8 cellular contexts compared by ENCODE assay signal in the genomic region with DNA sequence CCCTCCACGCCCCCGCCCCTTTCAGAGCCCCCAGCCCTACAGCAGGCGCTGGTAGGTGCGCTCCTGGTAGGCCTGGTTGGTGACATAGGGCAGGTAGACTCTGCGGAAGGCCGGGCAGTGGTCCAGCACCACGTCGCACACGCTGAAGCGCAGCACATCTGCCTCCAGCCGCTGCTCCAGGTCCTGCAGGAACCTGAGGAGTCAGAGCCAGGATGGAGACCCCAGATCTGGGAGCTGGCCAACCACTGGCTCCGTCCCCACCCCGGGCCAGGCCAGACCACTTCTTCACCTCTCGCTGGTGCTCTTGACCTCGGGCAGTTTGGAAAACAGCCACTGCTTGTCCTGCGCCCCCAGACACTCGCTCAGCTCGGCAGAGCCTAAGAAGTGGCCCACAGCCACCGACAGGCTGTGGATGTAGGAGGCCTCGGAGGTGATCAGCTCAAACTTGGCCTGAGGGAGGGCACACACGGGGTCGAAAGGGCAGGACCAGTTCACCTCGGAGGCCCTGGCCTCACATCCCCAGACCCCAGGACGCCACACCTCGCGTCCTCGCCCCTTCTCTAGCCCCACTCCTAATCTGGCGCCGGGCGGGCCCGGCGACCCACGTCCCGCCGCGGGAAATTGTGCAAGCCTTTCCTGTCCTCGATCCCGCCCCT. TPM values are rescaled to one million over a fixed set of nuclear protein-coding genes. Genes with fewer than 3 reads are reported as not detected.
DNase-seq lines count a peak whose midpoint lies in the region; ATAC-seq, FAIRE-seq and TF ChIP-seq lines count a peak whose summit lies in the region.

No MANE protein-coding gene starts in this region.

- ATAC-seq in CD8-positive, alpha-beta T cell = no peak
- ATAC-seq in HG03066 (IDR thresholded peaks at IDR 0.05; ENCODE audit: low read depth, unreplicated experiment) (peak; percentile 22), K562 (peak; percentile 34), memory B cell (ENCODE audit: low read depth) (peak; percentile 3)

- no peak for TF ChIP-seq CTCF in CD8-positive, alpha-beta T cell (IDR thresholded peaks at IDR 0.05)
- TF ChIP-seq CTCF in K562 (IDR thresholded peaks at IDR 0.05 in 2 of 3, conservative IDR thresholded peaks at IDR 0.05 in 1 of 3; ENCODE audit: insufficient read depth in 2 of 3, low read depth in 1 of 3, low read length in 3 of 3) = no peak
- no peak for TF ChIP-seq CTCF in uterus (IDR thresholded peaks at IDR 0.05)

- TF ChIP-seq RAD21 in K562 (CRISPR knock-in tag; conservative IDR thresholded peaks at IDR 0.05 in 1 of 2, IDR thresholded peaks at IDR 0.05 in 1 of 2) = no peak

- peaks cover 10% of the 10 kb centered on the region for H3K4me1 Mint-ChIP-seq in CD8-positive, alpha-beta T cell (ENCODE audit: low read depth)
- H3K4me1 Mint-ChIP-seq in memory B cell = peaks cover 10% of the 10 kb centered on the region

- TF ChIP-seq POLR2A in K562 (conservative IDR thresholded peaks at IDR 0.05) (no peak), uterus (IDR thresholded peaks at IDR 0.05) (no peak)

- no peaks in the 10 kb centered on the region for H3K36me3 ChIP-seq in CD8-positive, alpha-beta T cell (ENCODE audit: insufficient read depth, low read length)
- H3K36me3 ChIP-seq in K562 (ENCODE audit: control insufficient read depth, insufficient read depth, low read length) (no peaks in the 10 kb centered on the region), uterus (no peaks in the 10 kb centered on the region)

- H3K4me3 ChIP-seq in CD8-positive, alpha-beta T cell (ENCODE audit: low read depth, low read length) = peak overlapping the region; percentile 83
- peak overlapping the region; percentile 47 for H3K4me3 ChIP-seq in K562
- peak overlapping the region; percentile 46 to 53 for H3K4me3 ChIP-seq in uterus

- no peak for FAIRE-seq in K562 (lab: Jason Lieb, UNC)

- H3K9me3 ChIP-seq in CD8-positive, alpha-beta T cell (ENCODE audit: low read length) = no peaks in the 10 kb centered on the region
- H3K9me3 ChIP-seq in K562 (replicated peaks; ENCODE audit: control insufficient read depth, insufficient read depth, low read depth, low read length) (no peaks in the 10 kb centered on the region), uterus (no peaks in the 10 kb centered on the region)

- H3K4me3 Mint-ChIP-seq in CD8-positive, alpha-beta T cell = peak overlapping the region; percentile 93
- peak overlapping the region; percentile 84 for H3K4me3 Mint-ChIP-seq in memory B cell

- H2AFZ ChIP-seq in K562 (ENCODE audit: low read depth, low read length) = peak overlapping the region; percentile 95

- TF ChIP-seq EP300 in K562 (IDR thresholded peaks at IDR 0.05; ENCODE audit: low read length) = 0 out of 2 replicates have a peak, but pooled peaks have one; percentile 1

- peak overlapping the region; percentile 42 for H3K27ac ChIP-seq in CD8-positive, alpha-beta T cell (ENCODE audit: low read depth, low read length)
- H3K27ac ChIP-seq in K562 (ENCODE audit: extremely low read depth, low read depth, low read length) = peak overlapping the region; percentile 81
- H3K27ac ChIP-seq in uterus = peak overlapping the region; percentile 90 to 97

- peak overlapping the region; percentile 73 to 97 for H3K9ac ChIP-seq in K562 (ENCODE audit: insufficient read depth in 1 of 2, low read depth in 2 of 2, low read length in 2 of 2)

- peaks cover 22% of the 10 kb centered on the region for H3K36me3 Mint-ChIP-seq in CD8-positive, alpha-beta T cell
- peaks cover 8% of the 10 kb centered on the region for H3K36me3 Mint-ChIP-seq in memory B cell

- CTCF ChIA-PET in CD8-positive, alpha-beta T cell (lab: Charles Lee) = interaction anchor here (1.3 to 5.1 kb wide), 2 partner anchors 17 to 38 kb away, joined by 7 to 42 read pairs; no protein-coding TSS in a partner anchor
- CTCF ChIA-PET in K562 (lab: Yijun Ruan, JAX; ENCODE audit: low intra/inter-chr PET ratio) (interaction anchor here (2.7 kb wide), 1 partner anchor 38 kb away, joined by 13 read pairs; no protein-coding TSS in a partner anchor), HEK293T (lab: Yijun Ruan, JAX) (interaction anchor here (0.6 to 1.1 kb wide), 2 partner anchors 42 to 52 kb away, joined by 7 to 11 read pairs; no protein-coding TSS in a partner anchor)

- no peaks in the 10 kb centered on the region for H3K27me3 Mint-ChIP-seq in CD8-positive, alpha-beta T cell (ENCODE audit: low read depth)
- no peaks in the 10 kb centered on the region for H3K27me3 Mint-ChIP-seq in memory B cell

- H3K9me1 ChIP-seq in K562 (ENCODE audit: control insufficient read depth, insufficient read depth, low read length) = no peaks in the 10 kb centered on the region

- in situ Hi-C loops in K562 (cut with MboI) = no loop called here

- intact Hi-C loops in CD8-positive, alpha-beta T cell (cut with DNase I, micrococcal nuclease) = loop anchor here (1.0 to 10.0 kb wide), 8 partner anchors 11 to 681 kb away; partner anchors contain the start of genes CPLANE2 (in 2 of the 2), FBXO42 (in 2 of the 2), SZRD1 (in 2 of the 2) and CASP9 (in 1 of the 2)
- intact Hi-C loops in K562 (cut with micrococcal nuclease) (loop anchor here (1.0 to 2.0 kb wide), 3 partner anchors 31 to 157 kb away; partner anchors contain the start of gene CPLANE2), uterus (cut with DNase I; ENCODE audit: low total_unique reads) (loop anchor here (10.0 kb wide), 1 partner anchor 159 kb away; the partner anchor contains the start of gene SZRD1)

- POLR2A ChIA-PET in CD8-positive, alpha-beta T cell (lab: Charles Lee) = interaction anchor here (2.2 to 2.9 kb wide), 2 partner anchors 11 to 32 kb away, joined by 13 to 27 read pairs; partner anchors contain the start of gene CPLANE2
- POLR2A ChIA-PET in K562 (lab: Yijun Ruan, JAX) = interaction anchor here (0.5 to 3.7 kb wide), 13 partner anchors 11 to 308 kb away, joined by 3 to 21 read pairs (median 3); partner anchors contain the start of genes CPLANE2 and FAM131C
- POLR2A ChIA-PET in HEK293T (lab: Yijun Ruan, JAX) = interaction anchor here (1.0 to 1.4 kb wide), 5 partner anchors 9 to 38 kb away, joined by 3 to 6 read pairs (median 3); no protein-coding TSS in a partner anchor

- H3K4me2 ChIP-seq in K562 (ENCODE audit: insufficient read depth, low read length) = peak overlapping the region; percentile 90

- H3K79me2 ChIP-seq in K562 (ENCODE audit: control insufficient read depth, insufficient read depth, low read length) = peaks cover 8% of the 10 kb centered on the region; the same call in 2 of the 3 replicates

- H3K4me1 ChIP-seq in CD8-positive, alpha-beta T cell (ENCODE audit: insufficient read depth, low read length) = peaks cover 14% of the 10 kb centered on the region
- H3K4me1 ChIP-seq in K562 (replicated peaks in 1 of 2; ENCODE audit: control insufficient read depth in 2 of 2, insufficient read depth in 2 of 2, low read length in 2 of 2) = peaks cover 26 to 53% of the 10 kb centered on the region in 2 experiments
- H3K4me1 ChIP-seq in uterus = peaks cover 0 to 7% of the 10 kb centered on the region in 2 donors

- 20% methylated on average over 31 of the region's 38 CpGs for WGBS in K562 (ENCODE audit: insufficient coverage, low coverage, missing lambda C conversion rate)

- H3K9me3 Mint-ChIP-seq in CD8-positive, alpha-beta T cell = no peaks in the 10 kb centered on the region
- no peaks in the 10 kb centered on the region for H3K9me3 Mint-ChIP-seq in memory B cell

- TSS peak; percentile 56 for BruUV-seq in K562 (replicated peaks; lab: Mats Ljungman, UMichigan)

- no peaks in the 10 kb centered on the region for H4K20me1 ChIP-seq in K562 (replicated peaks; ENCODE audit: control insufficient read depth, insufficient read depth, low read length)

- DNase-seq in CD8-positive, alpha-beta T cell = no peak
- no peak for DNase-seq in K562 (ENCODE audit: extremely low read depth in 1 of 4, low spot score in 3 of 4)
- peak in 1 of 2 donors; percentile 47 for DNase-seq in memory B cell (ENCODE audit: low spot score in 2 of 2)
- peak in 1 of 2 donors; percentile 67 for DNase-seq in uterus
- no peak for DNase-seq in NCI-H2107 (lab: John Stamatoyannopoulos, UW)
- no peak for DNase-seq in COR-L47 (lab: John Stamatoyannopoulos, UW)
- DNase-seq in HEK293T (ENCODE audit: extremely low spot score) = no peak

- H3K27ac Mint-ChIP-seq in CD8-positive, alpha-beta T cell = peak overlapping the region; percentile 95
- peak overlapping the region; percentile 88 for H3K27ac Mint-ChIP-seq in memory B cell

- no peaks in the 10 kb centered on the region for H3K27me3 ChIP-seq in CD8-positive, alpha-beta T cell (ENCODE audit: insufficient read depth, low read length)
- no peaks in the 10 kb centered on the region for H3K27me3 ChIP-seq in K562 (ENCODE audit: control insufficient read depth in 2 of 2, insufficient read depth in 2 of 2, low read length in 2 of 2)
- H3K27me3 ChIP-seq in uterus = no peaks in the 10 kb centered on the region

RNA-seq across cellular contexts. Expression of gene ARHGEF19, which starts 6.4 kb away (rescaled TPM):
- 1 to 10 TPM; 4.3 to 5.6 TPM for total RNA-seq in CD8-positive, alpha-beta T cell
- total RNA-seq in K562 (2011; cell fraction: chromatin; rRNA removed; ENCODE audit: low replicate concordance) = 15.4 and 51.0 TPM in 2 replicates
- 25.4 and 38.4 TPM in 2 replicates for total RNA-seq in K562 (2011; cell fraction: nucleolus; rRNA removed)
- total RNA-seq in K562 (2011; cell fraction: nucleoplasm; rRNA removed) = 20.2 and 22.1 TPM in 2 replicates
- total RNA-seq in K562 (2014; rRNA removed) = 6.3 and 7.0 TPM in 2 replicates
- total RNA-seq in K562 (2014; rRNA removed; fragmentation: Illumina TruSeq; extraction: Trizol) = 2.7 and 4.3 TPM in 2 replicates
- total RNA-seq in K562 (2015; rRNA removed; fragmentation: Illumina TruSeq; extraction: Trizol) = 5.2 and 6.0 TPM in 2 replicates
- total RNA-seq in K562 (2021) = 11.2 and 15.1 TPM in 2 replicates
- polyA plus RNA-seq in K562 (2011; rRNA removed) = 21.0 and 33.1 TPM in 2 replicates
- 31.5 and 39.3 TPM in 2 replicates for polyA plus RNA-seq in K562 (2011; cell fraction: cytosol; rRNA removed)
- 84.8 and 93.8 TPM in 2 replicates for polyA plus RNA-seq in K562 (2011; cell fraction: nucleus; rRNA removed)
- polyA plus RNA-seq in K562 (2012) = 14.3 and 15.2 TPM in 2 replicates
- polyA plus RNA-seq in K562 (2014; fragmentation: Illumina TruSeq; extraction: Trizol) = 4.4 and 10.8 TPM in 2 replicates
- 1 to 10 TPM in 1 of 2 experiments, under 1 TPM in 1; 0.73 to 1.1 TPM for polyA plus RNA-seq in K562 (2014; fragmentation: Nextera tagmentation; extraction: Ambion mirVana)
- 14.8 and 17.1 TPM in 2 replicates for polyA plus RNA-seq in K562 (2014; rRNA removed)
- polyA minus RNA-seq in K562 (2011; rRNA and poly(A)+ RNA removed) = 7.3 and 9.1 TPM in 2 replicates
- polyA minus RNA-seq in K562 (2011; cell fraction: cytosol; rRNA and poly(A)+ RNA removed) = 9.3 and 17.2 TPM in 2 replicates
- polyA minus RNA-seq in K562 (2011; cell fraction: nucleus; rRNA and poly(A)+ RNA removed) = 17.2 and 21.5 TPM in 2 replicates
- 10 to 100 TPM in 2 of 4 donors, 1 to 10 TPM in 2; 3.6 to 26.8 (median 12.2) TPM for total RNA-seq in uterus

RNA-seq across cellular contexts. Expression of gene CPLANE2, which starts 31.0 kb away (rescaled TPM):
- total RNA-seq in CD8-positive, alpha-beta T cell = 1 to 10 TPM; 5.2 to 5.6 TPM
- total RNA-seq in K562 (2011; cell fraction: chromatin; rRNA removed; ENCODE audit: low replicate concordance) = 6.0 and 32.3 TPM in 2 replicates
- 25.7 and 37.9 TPM in 2 replicates for total RNA-seq in K562 (2011; cell fraction: nucleolus; rRNA removed)
- 15.3 and 20.1 TPM in 2 replicates for total RNA-seq in K562 (2011; cell fraction: nucleoplasm; rRNA removed)
- total RNA-seq in K562 (2014; rRNA removed) (19.9 and 27.8 TPM in 2 replicates), K562 (2014; rRNA removed; fragmentation: Illumina TruSeq; extraction: Trizol) (3.3 and 3.7 TPM in 2 replicates), K562 (2015; rRNA removed; fragmentation: Illumina TruSeq; extraction: Trizol) (8.0 and 8.3 TPM in 2 replicates), K562 (2021) (17.8 and 20.9 TPM in 2 replicates), uterus (1 to 10 TPM; 5.1 to 7.4 (median 5.5) TPM)
- polyA plus RNA-seq in K562 (2011; rRNA removed) (10.9 and 15.9 TPM in 2 replicates), K562 (2014; fragmentation: Illumina TruSeq; extraction: Trizol) (8.1 and 13.6 TPM in 2 replicates), K562 (2014; fragmentation: Nextera tagmentation; extraction: Ambion mirVana) (under 1 TPM; 0.17 to 0.32 TPM), K562 (2014; rRNA removed) (10.3 and 15.5 TPM in 2 replicates)
- 14.2 and 28.7 TPM in 2 replicates for polyA plus RNA-seq in K562 (2011; cell fraction: cytosol; rRNA removed)
- 22.8 and 30.9 TPM in 2 replicates for polyA plus RNA-seq in K562 (2011; cell fraction: nucleus; rRNA removed)
- polyA plus RNA-seq in K562 (2012) = 16.0 and 21.8 TPM in 2 replicates
- polyA minus RNA-seq in K562 (2011; rRNA and poly(A)+ RNA removed) = 11.8 and 19.8 TPM in 2 replicates
- 18.6 and 24.7 TPM in 2 replicates for polyA minus RNA-seq in K562 (2011; cell fraction: cytosol; rRNA and poly(A)+ RNA removed)
- polyA minus RNA-seq in K562 (2011; cell fraction: nucleus; rRNA and poly(A)+ RNA removed) = 21.7 and 22.7 TPM in 2 replicates

RNA-seq across cellular contexts. Expression of gene EPHA2, which starts 50.1 kb away (rescaled TPM):
- total RNA-seq in CD8-positive, alpha-beta T cell = not detected
- total RNA-seq in K562 (2011; cell fraction: chromatin; rRNA removed; ENCODE audit: low replicate concordance) = 0.55 and 1.5 TPM in 2 replicates
- 0.79 and 1.2 TPM in 2 replicates for total RNA-seq in K562 (2011; cell fraction: nucleolus; rRNA removed)
- total RNA-seq in K562 (2011; cell fraction: nucleoplasm; rRNA removed) = 0.15 and 0.23 TPM in 2 replicates
- not detected in 2 replicates for total RNA-seq in K562 (2014; rRNA removed)
- total RNA-seq in K562 (2014; rRNA removed; fragmentation: Illumina TruSeq; extraction: Trizol) = 0.04 and 0.06 TPM in 2 replicates
- total RNA-seq in K562 (2015; rRNA removed; fragmentation: Illumina TruSeq; extraction: Trizol) = not detected in 2 replicates
- total RNA-seq in K562 (2021) = 0.36 and 0.40 TPM in 2 replicates
- polyA plus RNA-seq in K562 (2011; rRNA removed) = 0.16 and 0.17 TPM in 2 replicates
- polyA plus RNA-seq in K562 (2011; cell fraction: cytosol; rRNA removed) = 0.09 and 0.70 TPM in 2 replicates
- polyA plus RNA-seq in K562 (2011; cell fraction: nucleus; rRNA removed) = 0.24 and 0.92 TPM in 2 replicates
- 0.07 and 0.09 TPM in 2 replicates for polyA plus RNA-seq in K562 (2012)
- 0.07 and 0.12 TPM in 2 replicates for polyA plus RNA-seq in K562 (2014; fragmentation: Illumina TruSeq; extraction: Trizol)
- polyA plus RNA-seq in K562 (2014; fragmentation: Nextera tagmentation; extraction: Ambion mirVana) = not detected
- polyA plus RNA-seq in K562 (2014; rRNA removed) = 0.05 TPM in 2 replicates
- 0.15 and 0.28 TPM in 2 replicates for polyA minus RNA-seq in K562 (2011; rRNA and poly(A)+ RNA removed)
- 1.7 and 2.2 TPM in 2 replicates for polyA minus RNA-seq in K562 (2011; cell fraction: cytosol; rRNA and poly(A)+ RNA removed)
- polyA minus RNA-seq in K562 (2011; cell fraction: nucleus; rRNA and poly(A)+ RNA removed) = 0.33 and 0.81 TPM in 2 replicates
- total RNA-seq in uterus = 10 to 100 TPM in 2 of 4 donors, 1 to 10 TPM in 2; 2.4 to 32.9 (median 16.3) TPM

Comparison
In these comparisons a context has a peak if more than half of its experiments do, and no peak if none do; other contexts are left out.
1. H3K27ac ChIP-seq: peak in every context shown above with its lines; median percentile 94 in uterus; 81 in K562; 42 in CD8-positive, alpha-beta T cell.